ENCODE assay signal across 28 cellular contexts in the genomic region with DNA sequence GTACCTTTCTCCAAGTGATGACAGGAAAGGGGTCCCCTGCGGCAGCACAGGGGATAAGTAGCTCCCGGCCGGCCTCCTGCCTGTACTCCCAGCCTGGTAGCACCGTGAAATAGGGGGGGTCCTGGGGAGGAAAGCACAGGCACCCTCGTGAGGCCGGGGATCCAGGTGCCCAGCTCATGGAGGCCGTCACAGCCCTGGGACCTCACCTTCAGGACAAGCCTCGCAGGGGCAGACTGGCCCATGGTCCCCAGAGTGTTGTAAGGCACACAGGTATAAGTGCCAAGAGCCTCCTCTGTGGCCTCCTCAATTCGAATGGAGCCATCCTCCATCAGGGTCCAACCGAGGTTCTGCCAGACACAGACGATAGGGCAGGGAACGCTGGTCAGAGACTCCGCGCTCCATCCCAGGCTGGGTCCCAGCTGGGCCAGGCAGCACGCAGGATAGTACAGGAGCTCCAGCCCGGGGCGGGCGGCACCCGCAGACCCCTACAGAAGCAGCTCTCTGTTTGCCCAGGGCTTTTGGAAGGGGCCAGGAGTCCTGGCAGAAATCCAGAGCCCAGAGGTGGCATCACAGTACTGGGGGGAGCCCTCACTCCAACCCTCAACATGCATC. TPM values are rescaled to one million over a fixed set of nuclear protein-coding genes. Genes with fewer than 3 reads are reported as not detected.
DNase-seq lines count a peak whose midpoint lies in the region; TF ChIP-seq lines count a peak whose summit lies in the region.
"Had no signal": no experiment of that assay in that cellular context is flagged by ENCODE, and none has a peak within 500 bp of the region (broad histone marks: within the 10 kb centered on the region; RNA-seq: fewer than 3 reads in every experiment).

No MANE protein-coding gene starts in this region.

- no peak overlapping the region for H3K9ac ChIP-seq in neuronal stem cell (ENCODE audit: low read depth, low read length, poor library complexity)
- H3K9ac ChIP-seq: BLaER1 had no signal

- H3K4me1 Mint-ChIP-seq in T-helper 2 cell treated with Interferon-gamma antibody and Interleukin-4, amounts not matched to agents 5 μg/mL and 100 μg/mL, for 36 hours (ENCODE audit: low read depth), result peaks cover 33% of the 10 kb centered on the region
- H3K4me1 Mint-ChIP-seq in Calu3 (ENCODE audit: low read depth, unreplicated experiment), result peaks cover 22% of the 10 kb centered on the region
- H3K4me1 Mint-ChIP-seq in activated T-helper 1 cell treated with anti-CD3 and anti-CD28 coated beads, Interleukin-12 subunit alpha, Interleukin-12 subunit beta, Interleukin-2, Interleukin-4 antibody, amounts not matched to agents 30 ng/mL and 10 ng/mL and 1 ng/mL, durations not matched to agents 14 hours and 24 hours and 36 hours (ENCODE audit: low read depth), result peaks cover 45% of the 10 kb centered on the region

- no peak overlapping the region for H3K4ac ChIP-seq in neuronal stem cell (ENCODE audit: low read length)

- no peak overlapping the region for H3K23ac ChIP-seq in neuronal stem cell (ENCODE audit: low read depth, low read length, poor library complexity)

- H3K79me1 ChIP-seq in neuronal stem cell (ENCODE audit: low read depth, low read length), result no peaks in the 10 kb centered on the region

- CTCF ChIA-PET in Calu3 (lab: Charles Lee), result no interaction called here

- no CpG with 5 or more reads among the region's 19 CpGs for WGBS in neuronal stem cell (ENCODE audit: extremely low coverage in 2 of 2, insufficient read length in 2 of 2, insufficient replicate concordance in 1 of 2), 2 donors

- intact Hi-C loops in Calu3 (cut with micrococcal nuclease; ENCODE audit: unreplicated experiment), result no loop called here
- intact Hi-C loops in activated T-helper 1 cell treated with anti-CD3 and anti-CD28 coated beads, Interleukin-12 subunit alpha, Interleukin-12 subunit beta, Interleukin-2, Interleukin-4 antibody, amounts not matched to agents 30 ng/mL and 10 ng/mL and 1 ng/mL, durations not matched to agents 14 hours and 24 hours and 36 hours (cut with micrococcal nuclease), result no loop called here

- no peak overlapping the region for H3K14ac ChIP-seq in neuronal stem cell (ENCODE audit: low read length)

- no peak overlapping the region for H4K91ac ChIP-seq in neuronal stem cell (ENCODE audit: low read depth, low read length, poor library complexity)

- no peaks in the 10 kb centered on the region for H3K9me3 Mint-ChIP-seq in T-helper 2 cell treated with Interferon-gamma antibody and Interleukin-4, amounts not matched to agents 5 μg/mL and 100 μg/mL, for 36 hours
- no peaks in the 10 kb centered on the region for H3K9me3 Mint-ChIP-seq in Calu3 (ENCODE audit: low read depth, unreplicated experiment)
- H3K9me3 Mint-ChIP-seq in activated T-helper 1 cell treated with anti-CD3 and anti-CD28 coated beads, Interleukin-12 subunit alpha, Interleukin-12 subunit beta, Interleukin-2, Interleukin-4 antibody, amounts not matched to agents 30 ng/mL and 10 ng/mL and 1 ng/mL, durations not matched to agents 14 hours and 24 hours and 36 hours, result no peaks in the 10 kb centered on the region
- H3K9me3 Mint-ChIP-seq: CD4-positive, alpha-beta T cell; GM23338 had no signal

- peaks cover 3 to 7% of the 10 kb centered on the region in 2 donors for H3K36me3 ChIP-seq in neuronal stem cell (replicated peaks in 1 of 2; ENCODE audit: control insufficient read depth in 2 of 2, insufficient read depth in 2 of 2, low read length in 2 of 2)
- H3K36me3 ChIP-seq: BLaER1, Peyer's patch had no signal

- no peak for TF ChIP-seq CTCF in Calu3 (IDR thresholded peaks at IDR 0.05; ENCODE audit: unreplicated experiment)

- no peak overlapping the region for H3K4me2 ChIP-seq in neuronal stem cell (ENCODE audit: insufficient read depth, low read length, poor library complexity, severe bottlenecking)
- H3K4me2 ChIP-seq: BLaER1, GM23338 had no signal

- peak overlapping the region; percentile 31 for H2BK5ac ChIP-seq in neuronal stem cell (ENCODE audit: low read length)

- peak overlapping the region; percentile 25 for H2AK5ac ChIP-seq in neuronal stem cell (ENCODE audit: low read depth, low read length)

- no peak overlapping the region for H2BK120ac ChIP-seq in neuronal stem cell (ENCODE audit: low read depth, low read length)

- H3K27me3 Mint-ChIP-seq in T-helper 2 cell treated with Interferon-gamma antibody and Interleukin-4, amounts not matched to agents 5 μg/mL and 100 μg/mL, for 36 hours (ENCODE audit: low read depth), result no peaks in the 10 kb centered on the region
- H3K27me3 Mint-ChIP-seq in Calu3 (ENCODE audit: unreplicated experiment), result no peaks in the 10 kb centered on the region
- no peaks in the 10 kb centered on the region for H3K27me3 Mint-ChIP-seq in activated T-helper 1 cell treated with anti-CD3 and anti-CD28 coated beads, Interleukin-12 subunit alpha, Interleukin-12 subunit beta, Interleukin-2, Interleukin-4 antibody, amounts not matched to agents 30 ng/mL and 10 ng/mL and 1 ng/mL, durations not matched to agents 14 hours and 24 hours and 36 hours (ENCODE audit: insufficient read depth)
- H3K27me3 Mint-ChIP-seq: CD4-positive, alpha-beta T cell had no signal

- no peak overlapping the region for H2BK15ac ChIP-seq in neuronal stem cell (ENCODE audit: low read length)

- H4K8ac ChIP-seq in neuronal stem cell (ENCODE audit: low read depth, low read length), result no peak overlapping the region

- no peaks in the 10 kb centered on the region for H3K27me3 ChIP-seq in neuronal stem cell (ENCODE audit: control insufficient read depth in 3 of 3, insufficient read depth in 3 of 3, low read depth in 1 of 3, low read length in 3 of 3)
- H3K27me3 ChIP-seq: BLaER1, MG63, Peyer's patch had no signal

- no peak overlapping the region for H2AFZ ChIP-seq in neuronal stem cell (ENCODE audit: low read length)
- H2AFZ ChIP-seq: GM23338 had no signal

- no peak for DNase-seq in T-helper 2 cell treated with Interferon-gamma antibody and Interleukin-4, amounts not matched to agents 5 μg/mL and 100 μg/mL, for 36 hours (ENCODE audit: low spot score)
- DNase-seq in T-helper 2 cell (no peak), Calu3 (no peak), neuronal stem cell (ENCODE audit: low spot score) (no peak), hippocampal formation (lab: John Stamatoyannopoulos, UW) (no peak), globus pallidus (ENCODE audit: low spot score) (no peak)
- DNase-seq in activated T-helper 1 cell treated with anti-CD3 and anti-CD28 coated beads, Interleukin-12 subunit alpha, Interleukin-12 subunit beta, Interleukin-2, Interleukin-4 antibody, amounts not matched to agents 30 ng/mL and 10 ng/mL and 1 ng/mL, durations not matched to agents 14 hours and 24 hours and 36 hours (ENCODE audit: low spot score), result no peak
- no peak for DNase-seq in activated CD4-positive, CD25-positive, alpha-beta regulatory T cell (lab: John Stamatoyannopoulos, UW)
- DNase-seq: ACHN; CD4-positive, alpha-beta T cell; COR-L47; DMS 273 treated with DMSO at 0.1 percent for 48 hours; DND-41; HCEC 1CT; MG63; NCI-H1417; NCI-H1694 treated with DMSO at 0.1 percent for 48 hours; NCI-H2081 treated with DMSO at 0.1 percent for 48 hours; NCI-H2171 treated with DMSO at 0.1 percent for 48 hours; NCI-H446; Peyer's patch had no signal

- no peak overlapping the region for H3K4me3 Mint-ChIP-seq in T-helper 2 cell treated with Interferon-gamma antibody and Interleukin-4, amounts not matched to agents 5 μg/mL and 100 μg/mL, for 36 hours
- no peak overlapping the region for H3K4me3 Mint-ChIP-seq in Calu3 (ENCODE audit: low read depth, unreplicated experiment)
- no peak overlapping the region for H3K4me3 Mint-ChIP-seq in activated T-helper 1 cell treated with anti-CD3 and anti-CD28 coated beads, Interleukin-12 subunit alpha, Interleukin-12 subunit beta, Interleukin-2, Interleukin-4 antibody, amounts not matched to agents 30 ng/mL and 10 ng/mL and 1 ng/mL, durations not matched to agents 14 hours and 24 hours and 36 hours
- H3K4me3 Mint-ChIP-seq: CD4-positive, alpha-beta T cell; GM23338 had no signal

- peaks cover 63% of the 10 kb centered on the region for H3K36me3 Mint-ChIP-seq in T-helper 2 cell treated with Interferon-gamma antibody and Interleukin-4, amounts not matched to agents 5 μg/mL and 100 μg/mL, for 36 hours (ENCODE audit: low read depth)
- peaks cover 10% of the 10 kb centered on the region for H3K36me3 Mint-ChIP-seq in Calu3 (ENCODE audit: insufficient read depth, unreplicated experiment)
- peaks cover 43% of the 10 kb centered on the region for H3K36me3 Mint-ChIP-seq in activated T-helper 1 cell treated with anti-CD3 and anti-CD28 coated beads, Interleukin-12 subunit alpha, Interleukin-12 subunit beta, Interleukin-2, Interleukin-4 antibody, amounts not matched to agents 30 ng/mL and 10 ng/mL and 1 ng/mL, durations not matched to agents 14 hours and 24 hours and 36 hours (ENCODE audit: low read depth)

- H3K9me3 ChIP-seq in neuronal stem cell (replicated peaks in 1 of 2; ENCODE audit: control insufficient read depth in 2 of 2, insufficient read depth in 1 of 2, low read depth in 1 of 2, low read length in 2 of 2), result no peaks in the 10 kb centered on the region
- H3K9me3 ChIP-seq: BLaER1, MG63, Peyer's patch had no signal

- no peak overlapping the region for H3K4me3 ChIP-seq in neuronal stem cell (ENCODE audit: low read length in 2 of 2)
- H3K4me3 ChIP-seq: BLaER1, GM12878, GM23338, K562, MG63, Peyer's patch had no signal

- no TSS peak for BruUV-seq in Calu3 (replicated peaks; lab: Mats Ljungman, UMichigan)

- peak overlapping the region; percentile 79 for H3K27ac Mint-ChIP-seq in T-helper 2 cell treated with Interferon-gamma antibody and Interleukin-4, amounts not matched to agents 5 μg/mL and 100 μg/mL, for 36 hours
- H3K27ac Mint-ChIP-seq in Calu3 (ENCODE audit: unreplicated experiment), result peak overlapping the region; percentile 2
- H3K27ac Mint-ChIP-seq in activated T-helper 1 cell treated with anti-CD3 and anti-CD28 coated beads, Interleukin-12 subunit alpha, Interleukin-12 subunit beta, Interleukin-2, Interleukin-4 antibody, amounts not matched to agents 30 ng/mL and 10 ng/mL and 1 ng/mL, durations not matched to agents 14 hours and 24 hours and 36 hours, result peak overlapping the region; percentile 64
- H3K27ac Mint-ChIP-seq: CD4-positive, alpha-beta T cell; GM23338 had no signal

- H3K4me1 ChIP-seq in neuronal stem cell (ENCODE audit: control insufficient read depth in 2 of 2, insufficient read depth in 1 of 2, low read depth in 1 of 2, low read length in 2 of 2), result peaks cover 15 to 19% of the 10 kb centered on the region in 2 donors

- no peak overlapping the region for H2BK12ac ChIP-seq in neuronal stem cell (ENCODE audit: low read length)

- H3K18ac ChIP-seq in neuronal stem cell (ENCODE audit: low read length), result peak overlapping the region; percentile 32

- H3K27ac ChIP-seq in neuronal stem cell (replicated peaks; ENCODE audit: low read length), result no peak overlapping the region
- H3K27ac ChIP-seq: 22Rv1, BLaER1, HL-60, Peyer's patch had no signal

RNA-seq across cellular contexts. Expression of a gene that starts 25.2 kb away (rescaled TPM):
- 10.2 and 13.2 TPM in 2 replicates for total RNA-seq in Calu3 (2022)
- total RNA-seq in activated T-helper 1 cell treated with anti-CD3 and anti-CD28 coated beads, Interleukin-12 subunit alpha, Interleukin-12 subunit beta, Interleukin-2, Interleukin-4 antibody, amounts not matched to agents 30 ng/mL and 10 ng/mL and 1 ng/mL, durations not matched to agents 14 hours and 24 hours and 36 hours, result 73.6 and 77.2 TPM in 2 replicates
- 3.9 TPM for polyA plus RNA-seq in neuronal stem cell (2013, experiment 1 of 2)
- polyA plus RNA-seq in neuronal stem cell (2013, experiment 2 of 2), result 3.8 TPM
- total RNA-seq: HepG2 had no signal
- polyA plus RNA-seq: HepG2, K562 had no signal

Comparison
In these comparisons a context has a peak if more than half of its experiments do, and no peak if none do; other contexts are left out.
1. H3K27ac Mint-ChIP-seq: peak in every context shown above with its lines; median percentile 79 in T-helper 2 cell treated with Interferon-gamma antibody and Interleukin-4, amounts not matched to agents 5 μg/mL and 100 μg/mL, for 36 hours; 64 in activated T-helper 1 cell treated with anti-CD3 and anti-CD28 coated beads, Interleukin-12 subunit alpha, Interleukin-12 subunit beta, Interleukin-2, Interleukin-4 antibody, amounts not matched to agents 30 ng/mL and 10 ng/mL and 1 ng/mL, durations not matched to agents 14 hours and 24 hours and 36 hours; 2 in Calu3.